1 cellular context compared by ENCODE assay signal in genomic region chr2:171210216-171210863, GRCh38.
TF ChIP-seq lines count a peak whose summit lies in the region.

No MANE protein-coding gene starts in this region.

TF ChIP-seq in IMR-90, 13 proteins besides CTCF, POLR2A, EP300 and RAD21:
- TF ChIP-seq CEBPB (IDR thresholded peaks at IDR 0.05; ENCODE audit: low read depth, low read length): 0 out of 2 replicates have a peak, but pooled peaks have one; percentile 41
- TF ChIP-seq MAFK (IDR thresholded peaks at IDR 0.05; ENCODE audit: low read depth, low read length): no peak
